ENCODE assay signal across 18 cellular contexts in the genomic region with DNA sequence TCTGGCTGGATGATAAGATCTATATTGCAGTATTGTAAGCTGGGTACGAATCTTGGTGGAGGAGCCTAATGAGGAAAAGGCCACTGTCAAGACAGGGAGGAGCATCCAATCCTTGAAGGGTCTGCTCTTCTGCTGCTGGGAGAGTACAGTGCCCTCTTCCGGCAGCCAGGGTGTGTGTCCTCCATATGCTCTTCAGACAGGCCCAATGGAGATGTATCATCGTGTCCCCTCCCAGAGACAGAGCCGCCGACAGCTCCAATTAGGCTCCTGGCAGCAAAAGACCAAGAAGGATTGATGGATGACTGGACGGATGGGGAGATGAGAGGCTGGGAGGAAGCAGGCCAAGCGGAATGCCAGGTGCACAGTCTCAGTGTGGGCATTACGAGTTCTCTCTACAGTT. TPM values are rescaled to one million over a fixed set of nuclear protein-coding genes. Genes with fewer than 3 reads are reported as not detected.
A peak's percentile ranks its signal among the peaks of the same experiment; 100 is the strongest.
DNase-seq lines count a peak whose midpoint lies in the region; ATAC-seq, FAIRE-seq and TF ChIP-seq lines count a peak whose summit lies in the region.
"Had no signal": no experiment of that assay in that cellular context is flagged by ENCODE, and none has a peak within 500 bp of the region (broad histone marks: within the 10 kb centered on the region; RNA-seq: fewer than 3 reads in every experiment).

No MANE protein-coding gene starts in this region.

- H3K27ac ChIP-seq in Karpas-422 (ENCODE audit: low read length) = no peak overlapping the region
- no peak overlapping the region for H3K27ac ChIP-seq in K562 (ENCODE audit: extremely low read depth, low read depth, low read length)
- no peak overlapping the region for H3K27ac ChIP-seq in neural progenitor cell
- H3K27ac ChIP-seq: dorsolateral prefrontal cortex, KMS-11, tibial nerve had no signal

- no peak for TF ChIP-seq RAD21 in K562 (CRISPR knock-in tag; conservative IDR thresholded peaks at IDR 0.05 in 1 of 2, IDR thresholded peaks at IDR 0.05 in 1 of 2)

- H4K20me1 ChIP-seq in Karpas-422 (ENCODE audit: insufficient read depth, low read depth, low read length) (no peaks in the 10 kb centered on the region), K562 (replicated peaks; ENCODE audit: control insufficient read depth, insufficient read depth, low read length) (no peaks in the 10 kb centered on the region), neural progenitor cell (ENCODE audit: low read depth) (no peaks in the 10 kb centered on the region)

- intact Hi-C loops in K562 (cut with micrococcal nuclease) = loop anchor here (5.0 kb wide), 1 partner anchor 239 kb away; no protein-coding TSS in a partner anchor

- no peak for TF ChIP-seq EP300 in K562 (IDR thresholded peaks at IDR 0.05; ENCODE audit: low read length)

- H2AFZ ChIP-seq in Karpas-422 (ENCODE audit: low read length) (no peak overlapping the region), K562 (ENCODE audit: low read depth, low read length) (no peak overlapping the region), neural progenitor cell (replicated peaks) (no peak overlapping the region)

- no peak overlapping the region for H3K27ac Mint-ChIP-seq in neural progenitor cell
- H3K27ac Mint-ChIP-seq: CD8-positive, alpha-beta memory T cell; naive thymus-derived CD4-positive, alpha-beta T cell had no signal

- no peaks in the 10 kb centered on the region for H3K9me2 ChIP-seq in Karpas-422 (replicated peaks; ENCODE audit: insufficient read depth, low read length)

- H3F3A ChIP-seq in neural progenitor cell (ENCODE audit: low read depth) = no peaks in the 10 kb centered on the region

- H3K4me2 ChIP-seq in Karpas-422 (ENCODE audit: low read depth, low read length, poor library complexity, severe bottlenecking) (no peak overlapping the region), K562 (ENCODE audit: insufficient read depth, low read length) (no peak overlapping the region), neural progenitor cell (no peak overlapping the region)
- H3K4me2 ChIP-seq: KMS-11 had no signal

- peaks cover 37% of the 10 kb centered on the region for H3K9me3 Mint-ChIP-seq in neural progenitor cell

- TF ChIP-seq CTCF in K562 (IDR thresholded peaks at IDR 0.05 in 2 of 3, conservative IDR thresholded peaks at IDR 0.05 in 1 of 3; ENCODE audit: insufficient read depth in 2 of 3, low read depth in 1 of 3, low read length in 3 of 3) (peak; percentile 38 to 61 (median 48); a peak in 5 of 6 replicates), neural progenitor cell (IDR thresholded peaks at IDR 0.05) (peak; percentile 52)

- no peak overlapping the region for H3K4me3 Mint-ChIP-seq in neural progenitor cell
- H3K4me3 Mint-ChIP-seq: CD8-positive, alpha-beta memory T cell; naive thymus-derived CD4-positive, alpha-beta T cell had no signal

- H3K4me1 ChIP-seq in Karpas-422 (ENCODE audit: low read length) (no peaks in the 10 kb centered on the region), K562 (replicated peaks in 1 of 2; ENCODE audit: control insufficient read depth in 2 of 2, insufficient read depth in 2 of 2, low read length in 2 of 2) (no peaks in the 10 kb centered on the region; a peak in 1 of 5 replicates), neural progenitor cell (no peaks in the 10 kb centered on the region)
- H3K4me1 ChIP-seq: tibial nerve had no signal

- POLR2A ChIA-PET in K562 (lab: Yijun Ruan, JAX) = no interaction called here

- H3K9ac ChIP-seq in Karpas-422 (ENCODE audit: low read length) (no peak overlapping the region), K562 (ENCODE audit: insufficient read depth in 1 of 2, low read depth in 2 of 2, low read length in 2 of 2) (no peak overlapping the region), neural progenitor cell (no peak overlapping the region)
- H3K9ac ChIP-seq: KMS-11 had no signal

- H3K79me2 ChIP-seq in Karpas-422 (ENCODE audit: low read length) = no peaks in the 10 kb centered on the region
- no peaks in the 10 kb centered on the region for H3K79me2 ChIP-seq in K562 (ENCODE audit: control insufficient read depth, insufficient read depth, low read length)
- no peaks in the 10 kb centered on the region for H3K79me2 ChIP-seq in neural progenitor cell (ENCODE audit: low read depth)

- FAIRE-seq in K562 (lab: Jason Lieb, UNC) = peak; percentile 48
- FAIRE-seq: A204.1 had no signal

- H3K36me3 Mint-ChIP-seq in neural progenitor cell = peaks cover 4% of the 10 kb centered on the region
- H3K36me3 Mint-ChIP-seq: CD8-positive, alpha-beta memory T cell had no signal

- DNase-seq in NCI-H1417 (lab: John Stamatoyannopoulos, UW) (peak in 2 of 3 experiments; percentile 5 to 26), NCI-H1417 treated with DMSO at 0.1 percent for 48 hours (lab: John Stamatoyannopoulos, UW) (no peak), Karpas-422 (peak; percentile 66), K562 (ENCODE audit: extremely low read depth in 1 of 4, low spot score in 3 of 4) (peak; percentile 24 to 48 (median 42)), neural progenitor cell (ENCODE audit: low spot score) (peak; percentile 43), HUDEP-2 (lab: John Stamatoyannopoulos, UW; ENCODE audit: unreplicated experiment in 76 of 76) (no peak)
- DNase-seq in activated CD4-positive, alpha-beta T cell treated with anti-CD3 and anti-CD28 coated beads, Interleukin-2, amount 50 U/mL, for 4 hours = no peak
- DNase-seq: activated gamma-delta T cell treated with Interleukin-2 at 50 U/mL for 16 hours; CD8-positive, alpha-beta memory T cell; hippocampal formation; naive thymus-derived CD4-positive, alpha-beta T cell; NCI-H2029 had no signal

- in situ Hi-C loops in K562 (cut with MboI) = no loop called here

- H3K27me3 ChIP-seq in Karpas-422 (ENCODE audit: low read length) (no peaks in the 10 kb centered on the region), K562 (ENCODE audit: control insufficient read depth in 2 of 2, insufficient read depth in 2 of 2, low read length in 2 of 2) (no peaks in the 10 kb centered on the region), neural progenitor cell (peaks cover 49% of the 10 kb centered on the region)
- H3K27me3 ChIP-seq: tibial nerve had no signal

- H3K27me3 Mint-ChIP-seq in neural progenitor cell (ENCODE audit: insufficient read depth, low read depth) = peaks cover 15% of the 10 kb centered on the region

- no peaks in the 10 kb centered on the region for H3K36me3 ChIP-seq in Karpas-422 (ENCODE audit: insufficient read depth, low read length)
- H3K36me3 ChIP-seq in K562 (ENCODE audit: control insufficient read depth, insufficient read depth, low read length) = no peaks in the 10 kb centered on the region
- H3K36me3 ChIP-seq in neural progenitor cell = no peaks in the 10 kb centered on the region
- H3K36me3 ChIP-seq: tibial nerve had no signal

- peaks cover 29% of the 10 kb centered on the region for H3K4me1 Mint-ChIP-seq in neural progenitor cell
- H3K4me1 Mint-ChIP-seq: CD8-positive, alpha-beta memory T cell had no signal

- no TSS peak for BruUV-seq in K562 (replicated peaks; lab: Mats Ljungman, UMichigan)

- WGBS in K562 (ENCODE audit: insufficient coverage, low coverage, missing lambda C conversion rate) = 0% methylated on average over 8 of the region's 8 CpGs

- no peaks in the 10 kb centered on the region for H3K9me1 ChIP-seq in K562 (ENCODE audit: control insufficient read depth, insufficient read depth, low read length)

- ATAC-seq in K562 = peak; percentile 91
- ATAC-seq in HG02970 (IDR thresholded peaks at IDR 0.05; ENCODE audit: low FRiP score, unreplicated experiment) = no peak
- ATAC-seq: naive thymus-derived CD4-positive, alpha-beta T cell had no signal

- TF ChIP-seq POLR2A in K562 (conservative IDR thresholded peaks at IDR 0.05) = no peak

- CTCF ChIA-PET in K562 (lab: Yijun Ruan, JAX; ENCODE audit: low intra/inter-chr PET ratio) = no interaction called here

- no peak overlapping the region for H3K4me3 ChIP-seq in Karpas-422 (ENCODE audit: low read length)
- no peak overlapping the region for H3K4me3 ChIP-seq in K562
- no peak overlapping the region for H3K4me3 ChIP-seq in neural progenitor cell
- H3K4me3 ChIP-seq: dorsolateral prefrontal cortex, tibial nerve had no signal

- no peaks in the 10 kb centered on the region for H3K9me3 ChIP-seq in Karpas-422 (ENCODE audit: low read length)
- H3K9me3 ChIP-seq in K562 (replicated peaks; ENCODE audit: control insufficient read depth, insufficient read depth, low read depth, low read length) = no peaks in the 10 kb centered on the region
- no peaks in the 10 kb centered on the region for H3K9me3 ChIP-seq in neural progenitor cell (ENCODE audit: low read depth)

TF ChIP-seq in K562, 482 proteins besides CTCF, POLR2A, EP300 and RAD21 (continues in another document):
- TF ChIP-seq ZNF263 (CRISPR knock-in tag; IDR thresholded peaks at IDR 0.05; ENCODE audit: borderline replicate concordance) = no peak

RNA-seq across cellular contexts. Expression of a gene that starts 51.6 kb away (rescaled TPM):
- total RNA-seq in Karpas-422 (2014; rRNA removed; shearing (Covaris generic); ENCODE audit: low replicate concordance) = not detected in 2 replicates
- total RNA-seq in K562 (2011; cell fraction: chromatin; rRNA removed; ENCODE audit: low replicate concordance) = not detected in 2 replicates
- total RNA-seq in K562 (2011; cell fraction: nucleolus; rRNA removed) = not detected in 2 replicates
- total RNA-seq in K562 (2011; cell fraction: nucleoplasm; rRNA removed) = not detected in 2 replicates
- total RNA-seq in K562 (2014; rRNA removed) (not detected in 2 replicates), K562 (2014; rRNA removed; fragmentation: Illumina TruSeq; extraction: Trizol) (not detected in 2 replicates), K562 (2015; rRNA removed; fragmentation: Illumina TruSeq; extraction: Trizol) (not detected in 2 replicates), K562 (2021) (not detected in 2 replicates), neural progenitor cell (ENCODE audit: low replicate concordance) (not detected in 2 replicates)
- polyA plus RNA-seq in K562 (2011; rRNA removed) (not detected in 2 replicates), K562 (2014; fragmentation: Illumina TruSeq; extraction: Trizol) (not detected in 2 replicates), K562 (2014; fragmentation: Nextera tagmentation; extraction: Ambion mirVana) (not detected), K562 (2014; rRNA removed) (not detected in 2 replicates)
- not detected in 2 replicates for polyA plus RNA-seq in K562 (2011; cell fraction: cytosol; rRNA removed)
- not detected in 2 replicates for polyA plus RNA-seq in K562 (2011; cell fraction: nucleus; rRNA removed)
- polyA plus RNA-seq in K562 (2012) = not detected in 2 replicates
- not detected in 2 replicates for polyA minus RNA-seq in K562 (2011; rRNA and poly(A)+ RNA removed)
- polyA minus RNA-seq in K562 (2011; cell fraction: cytosol; rRNA and poly(A)+ RNA removed) = not detected in 2 replicates
- polyA minus RNA-seq in K562 (2011; cell fraction: nucleus; rRNA and poly(A)+ RNA removed) = not detected in 2 replicates
- total RNA-seq: CD8-positive, alpha-beta memory T cell; liver; naive thymus-derived CD4-positive, alpha-beta T cell; tibial nerve had no signal
- polyA plus RNA-seq: CD8-positive, alpha-beta memory T cell; naive thymus-derived CD4-positive, alpha-beta T cell had no signal

Comparison
In these comparisons a context has a peak if more than half of its experiments do, and no peak if none do; other contexts are left out.
1. DNase-seq: peak in NCI-H1417 (2 of 3), Karpas-422 (single experiment), K562 (4 of 4) and neural progenitor cell (single experiment); none in NCI-H1417 treated with DMSO at 0.1 percent for 48 hours (single experiment), HUDEP-2 (0 of 76) and activated CD4-positive, alpha-beta T cell treated with anti-CD3 and anti-CD28 coated beads, Interleukin-2, amount 50 U/mL, for 4 hours (0 of 2).